20 cellular contexts compared by ENCODE assay signal in genomic region chr9:114080195-114080772, GRCh38. TPM values are rescaled to one million over a fixed set of nuclear protein-coding genes. Genes with fewer than 3 reads are reported as not detected.
"Had no signal": no experiment of that assay in that cellular context is flagged by ENCODE, and none has a peak within 500 bp of the region (broad histone marks: within the 10 kb centered on the region; RNA-seq: fewer than 3 reads in every experiment).

No MANE protein-coding gene starts in this region.

- DNase-seq: activated CD4-positive, alpha-beta T cell treated with anti-CD3 and anti-CD28 coated beads, Interleukin-2, amount 50 U/mL, for 48 hours; activated naive CD4-positive, alpha-beta T cell treated with anti-CD3 and anti-CD28 coated beads, Interleukin-2, amount 10 ng/mL, durations not matched to agents 7 days and 5 days; hippocampal formation; naive B cell; retina; stimulated activated CD4-positive, alpha-beta T cell treated with anti-CD3 and anti-CD28 coated beads, Interleukin-15, amount 100 ng/mL, for 24 hours; stimulated activated CD4-positive, alpha-beta T cell treated with anti-CD3 and anti-CD28 coated beads, Interleukin-4, amount 100 ng/mL, for 1 hour; stimulated activated naive B cell treated with anti-CD40 and anti-IgM and Interleukin-4, amounts not matched to agents 10 μg/mL and 1 μg/mL and 100 μg/mL, for 72 hours; substantia nigra; T-helper 1 cell; trophoblast cell; WERI-Rb-1 had no signal

- H3K9ac ChIP-seq: parathyroid adenoma had no signal

- ATAC-seq: stimulated activated naive B cell treated with anti-CD40 and anti-IgM and Interleukin-4, amounts not matched to agents 10 μg/mL and 1 μg/mL and 100 μg/mL, for 72 hours had no signal

- H3K79me2 ChIP-seq: parathyroid adenoma had no signal

- H3K4me1 ChIP-seq: ascending aorta, parathyroid adenoma had no signal

- H3K36me3 ChIP-seq: ascending aorta, esophagus muscularis mucosa, WERI-Rb-1 had no signal

- H3K27ac ChIP-seq: ascending aorta, esophagus muscularis mucosa, parathyroid adenoma, WERI-Rb-1 had no signal

- H3K4me3 ChIP-seq: ascending aorta, esophagus muscularis mucosa, lung had no signal

- H3K27me3 ChIP-seq: ascending aorta had no signal

- H3K9me3 ChIP-seq: ascending aorta, esophagus muscularis mucosa had no signal

- FAIRE-seq: endometrium, keratinocyte had no signal

- H2AFZ ChIP-seq: parathyroid adenoma had no signal

RNA-seq across cellular contexts. Expression of gene AMBP, which starts 2.2 kb away (rescaled TPM):
- total RNA-seq: activated T-helper 2 cell treated with anti-CD3 and anti-CD28 coated beads, Interferon-gamma antibody, Interleukin-2, Interleukin-4, amounts not matched to agents 10 μg/mL and 5 μg/mL and 100 μg/mL, durations not matched to agents 14 hours and 24 hours and 36 hours; esophagus muscularis mucosa had no signal
- polyA plus RNA-seq: keratinocyte had no signal

RNA-seq across cellular contexts. Expression of gene KIF12, which starts 18.8 kb away (rescaled TPM):
- total RNA-seq: activated T-helper 2 cell treated with anti-CD3 and anti-CD28 coated beads, Interferon-gamma antibody, Interleukin-2, Interleukin-4, amounts not matched to agents 10 μg/mL and 5 μg/mL and 100 μg/mL, durations not matched to agents 14 hours and 24 hours and 36 hours; ascending aorta; esophagus muscularis mucosa; skeletal muscle tissue had no signal
